Comparison of ENCODE assay signal across 8 cellular contexts in the genomic region with DNA sequence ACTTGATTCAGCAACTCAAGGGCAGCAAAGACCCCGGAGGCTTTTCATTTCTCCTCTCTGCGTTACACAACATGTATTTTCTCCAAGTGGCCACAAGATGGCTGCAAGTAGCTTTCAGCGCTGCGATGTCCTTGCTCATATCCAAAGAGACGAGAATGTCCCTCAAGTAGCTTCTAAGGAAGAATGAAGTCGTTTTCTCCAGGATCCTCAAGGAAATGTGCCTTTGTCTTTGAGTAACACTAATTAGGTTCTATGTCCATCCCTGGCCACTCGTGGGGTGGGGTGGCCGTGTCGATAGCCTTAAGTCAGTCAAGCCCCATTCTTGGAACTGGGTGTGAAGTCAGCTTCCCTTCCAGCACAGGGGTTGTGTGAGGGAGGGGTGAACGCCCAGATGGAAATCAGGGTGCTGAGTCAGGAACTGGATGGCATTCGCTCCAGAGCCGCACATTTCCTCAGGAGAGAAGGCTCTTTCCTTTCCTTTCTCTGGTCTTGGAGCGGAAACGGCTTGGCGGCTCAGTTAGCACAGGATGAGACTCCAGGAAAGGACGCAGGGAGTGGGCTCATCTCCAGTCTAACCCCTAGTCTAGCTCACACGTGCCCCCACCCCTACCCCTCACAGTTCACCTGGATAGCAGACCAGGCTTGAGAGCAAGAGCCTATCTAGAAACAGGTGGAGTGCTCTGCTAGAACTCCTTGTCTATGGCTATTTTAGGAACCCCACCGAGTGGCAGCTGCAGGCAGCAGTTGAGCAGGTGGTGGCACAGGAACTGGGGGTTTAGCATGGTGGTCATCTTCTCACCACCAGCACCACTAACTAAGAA. TPM values are rescaled to one million over a fixed set of nuclear protein-coding genes. Genes with fewer than 3 reads are reported as not detected.
DNase-seq lines count a peak whose midpoint lies in the region; ATAC-seq and TF ChIP-seq lines count a peak whose summit lies in the region.

No MANE protein-coding gene starts in this region.

- no peak for TF ChIP-seq POLR2A in HCT116 (IDR thresholded peaks at IDR 0.05; ENCODE audit: borderline replicate concordance, extremely low read depth, insufficient read depth, insufficient read length)

- TF ChIP-seq CTCF in HCT116 (IDR thresholded peaks at IDR 0.05 in 2 of 3, conservative IDR thresholded peaks at IDR 0.05 in 1 of 3; ENCODE audit: borderline replicate concordance in 1 of 3, insufficient read depth in 1 of 3, low read depth in 2 of 3, low read length in 2 of 3) (peak; percentile 59 to 78 (median 74); a peak in 5 of 6 replicates), WERI-Rb-1 (IDR thresholded peaks at IDR 0.05; ENCODE audit: low read depth, low read length) (peak; percentile 74), type B pancreatic cell (conservative IDR thresholded peaks at IDR 0.05) (peak; percentile 84)

- no peaks in the 10 kb centered on the region for H3K9me2 ChIP-seq in HCT116 (ENCODE audit: insufficient read depth)

- no peak overlapping the region for H3K27ac Mint-ChIP-seq in type B pancreatic cell

- H3K36me3 Mint-ChIP-seq in type B pancreatic cell, result no peaks in the 10 kb centered on the region

- no TSS peak for BruUV-seq in HCT116 (replicated peaks; lab: Mats Ljungman, UMichigan)

- H3K36me3 ChIP-seq in HCT116 (ENCODE audit: control insufficient read depth in 1 of 2, insufficient read depth in 2 of 2, low read length in 2 of 2) (no peaks in the 10 kb centered on the region), WERI-Rb-1 (no peaks in the 10 kb centered on the region), endocrine pancreas (ENCODE audit: control insufficient read depth, insufficient read depth, low read length) (no peaks in the 10 kb centered on the region)

- POLR2A ChIA-PET in HCT116 (lab: Charles Lee), result interaction anchor here (0.7 kb wide), 1 partner anchor 129 kb away, joined by 3 read pairs; no protein-coding TSS in a partner anchor

- no peak overlapping the region for H3K4me3 Mint-ChIP-seq in type B pancreatic cell

- H3K9me3 Mint-ChIP-seq in type B pancreatic cell, result no peaks in the 10 kb centered on the region

- H3K79me2 ChIP-seq in HCT116 (ENCODE audit: insufficient read depth, low read length), result no peaks in the 10 kb centered on the region

- ATAC-seq in HCT116 (peak; percentile 92), HG03469 (IDR thresholded peaks at IDR 0.05; ENCODE audit: unreplicated experiment) (no peak)

- H2AFZ ChIP-seq in HCT116 (ENCODE audit: low read depth, low read length, poor library complexity, severe bottlenecking), result peak overlapping the region; percentile 55

- no peak overlapping the region for H3K9ac ChIP-seq in HCT116 (ENCODE audit: low read length)
- H3K9ac ChIP-seq in endocrine pancreas (ENCODE audit: control insufficient read depth, insufficient read depth, low read length), result no peak overlapping the region

- H4K20me1 ChIP-seq in HCT116 (ENCODE audit: insufficient read depth), result no peaks in the 10 kb centered on the region; the same call in 1 of the 2 replicates

- intact Hi-C loops in HCT116 (cut with micrococcal nuclease), result loop anchor here (10.0 kb wide), 3 partner anchors 124 to 1934 kb away; no protein-coding TSS in a partner anchor

- H3K27ac ChIP-seq in HCT116 (ENCODE audit: low read depth, low read length), result no peak overlapping the region
- no peak overlapping the region for H3K27ac ChIP-seq in WERI-Rb-1

- peaks cover 5% of the 10 kb centered on the region for H3K4me1 Mint-ChIP-seq in type B pancreatic cell (ENCODE audit: unreplicated experiment)

- RAD21 ChIA-PET in HCT116 (lab: Charles Lee; ENCODE audit: low non-redundant PET in 1 of 2, low total read pairs in 2 of 2, uncharacterized antibody in 2 of 2, unreplicated experiment in 2 of 2), result no interaction called here

- peak; percentile 83 for TF ChIP-seq RAD21 in HCT116 (IDR thresholded peaks at IDR 0.05; ENCODE audit: low read depth)

- CTCF ChIA-PET in HCT116 (lab: Charles Lee), result interaction anchor here (0.8 kb wide), 1 partner anchor 1738 kb away, joined by 3 read pairs; no protein-coding TSS in a partner anchor

- peaks cover 0 to 4% of the 10 kb centered on the region in 2 experiments; a peak in 1 of 4 replicates for H3K4me1 ChIP-seq in HCT116 (ENCODE audit: control insufficient read depth in 1 of 2, insufficient read depth in 2 of 2, low read length in 2 of 2)
- no peaks in the 10 kb centered on the region for H3K4me1 ChIP-seq in endocrine pancreas (ENCODE audit: control insufficient read depth, insufficient read depth, low read length)

- DNase-seq in DMS 273 treated with DMSO at 0.1 percent for 48 hours (lab: John Stamatoyannopoulos, UW), result peak; percentile 15
- peak; percentile 51 for DNase-seq in HCT116 (ENCODE audit: low read depth, low spot score)
- DNase-seq in NCI-H2196 (lab: John Stamatoyannopoulos, UW; ENCODE audit: unreplicated experiment), result peak; percentile 60
- DNase-seq in WERI-Rb-1, result peak; percentile 42
- peak; percentile 54 for DNase-seq in midbrain (lab: John Stamatoyannopoulos, UW)
- DNase-seq in type B pancreatic cell (ENCODE audit: extremely low spot score, unreplicated experiment), result no peak

- H3K9me3 ChIP-seq in HCT116 (ENCODE audit: control insufficient read depth in 1 of 2, insufficient read depth in 1 of 2, low read depth in 1 of 2, low read length in 2 of 2), result no peaks in the 10 kb centered on the region
- H3K9me3 ChIP-seq in WERI-Rb-1 (ENCODE audit: severe bottlenecking), result no peaks in the 10 kb centered on the region
- no peaks in the 10 kb centered on the region for H3K9me3 ChIP-seq in endocrine pancreas (ENCODE audit: control insufficient read depth, low read length)

- H3K27me3 ChIP-seq in HCT116 (ENCODE audit: insufficient read depth, low read length), result no peaks in the 10 kb centered on the region
- no peaks in the 10 kb centered on the region for H3K27me3 ChIP-seq in WERI-Rb-1 (ENCODE audit: insufficient read depth, low read depth, severe bottlenecking)
- H3K27me3 ChIP-seq in endocrine pancreas (ENCODE audit: control insufficient read depth, insufficient read depth, low read length), result no peaks in the 10 kb centered on the region

- no peaks in the 10 kb centered on the region for H3K27me3 Mint-ChIP-seq in type B pancreatic cell

- H3K4me3 ChIP-seq in HCT116 (replicated peaks in 1 of 2; ENCODE audit: low read depth in 1 of 2, low read length in 2 of 2) (peak overlapping the region in 1 of 2 experiments; percentile 6; a peak in 1 of 4 replicates), WERI-Rb-1 (ENCODE audit: low read depth, low read length) (peak overlapping the region; percentile 17; the same call in 1 of the 2 replicates), endocrine pancreas (ENCODE audit: control insufficient read depth, insufficient read depth, low read length) (peak overlapping the region; percentile 14)

- H3K4me2 ChIP-seq in HCT116 (ENCODE audit: low read length), result peak overlapping the region; percentile 53

TF ChIP-seq in HCT116, 20 proteins besides CTCF, POLR2A, EP300 and RAD21 (continues in another document):
- TF ChIP-seq SRF (IDR thresholded peaks at IDR 0.05; ENCODE audit: low read depth) (no peak), CBX3 (IDR thresholded peaks at IDR 0.05; ENCODE audit: low read depth) (no peak), SP1 (IDR thresholded peaks at IDR 0.05; ENCODE audit: low read depth) (no peak), YY1 (IDR thresholded peaks at IDR 0.05; ENCODE audit: extremely low read depth, insufficient replicate concordance, low read depth, low read length) (peak; percentile 3)
- TF ChIP-seq, protein P1, sequence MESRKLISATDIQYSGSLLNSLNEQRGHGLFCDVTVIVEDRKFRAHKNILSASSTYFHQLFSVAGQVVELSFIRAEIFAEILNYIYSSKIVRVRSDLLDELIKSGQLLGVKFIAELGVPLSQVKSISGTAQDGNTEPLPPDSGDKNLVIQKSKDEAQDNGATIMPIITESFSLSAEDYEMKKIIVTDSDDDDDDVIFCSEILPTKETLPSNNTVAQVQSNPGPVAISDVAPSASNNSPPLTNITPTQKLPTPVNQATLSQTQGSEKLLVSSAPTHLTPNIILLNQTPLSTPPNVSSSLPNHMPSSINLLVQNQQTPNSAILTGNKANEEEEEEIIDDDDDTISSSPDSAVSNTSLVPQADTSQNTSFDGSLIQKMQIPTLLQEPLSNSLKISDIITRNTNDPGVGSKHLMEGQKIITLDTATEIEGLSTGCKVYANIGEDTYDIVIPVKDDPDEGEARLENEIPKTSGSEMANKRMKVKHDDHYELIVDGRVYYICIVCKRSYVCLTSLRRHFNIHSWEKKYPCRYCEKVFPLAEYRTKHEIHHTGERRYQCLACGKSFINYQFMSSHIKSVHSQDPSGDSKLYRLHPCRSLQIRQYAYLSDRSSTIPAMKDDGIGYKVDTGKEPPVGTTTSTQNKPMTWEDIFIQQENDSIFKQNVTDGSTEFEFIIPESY (IDR thresholded peaks at IDR 0.05; ENCODE audit: extremely low read depth, insufficient replicate concordance, low read length), result no peak

RNA-seq across cellular contexts. Expression of a gene that starts 44.3 kb away (rescaled TPM):
- total RNA-seq in HCT116 (2021; ENCODE audit: unreplicated experiment) (not detected), type B pancreatic cell (ENCODE audit: low replicate concordance) (0.64 and 2.8 TPM in 2 replicates)
- polyA plus RNA-seq in HCT116 (2012), result not detected in 2 replicates

RNA-seq across cellular contexts. Expression of a gene that starts 59.8 kb away (rescaled TPM):
- total RNA-seq in HCT116 (2021; ENCODE audit: unreplicated experiment) (4.3 TPM), type B pancreatic cell (ENCODE audit: low replicate concordance) (11.8 and 15.5 TPM in 2 replicates)
- 2.3 and 3.0 TPM in 2 replicates for polyA plus RNA-seq in HCT116 (2012)

RNA-seq across cellular contexts. Expression of a gene that starts 59.9 kb away (rescaled TPM):
- 27.9 TPM for total RNA-seq in HCT116 (2021; ENCODE audit: unreplicated experiment)
- polyA plus RNA-seq in HCT116 (2012), result 27.1 and 30.8 TPM in 2 replicates
- 32.6 and 53.8 TPM in 2 replicates for total RNA-seq in type B pancreatic cell (ENCODE audit: low replicate concordance)
